23 cellular contexts compared by ENCODE assay signal in the genomic region with DNA sequence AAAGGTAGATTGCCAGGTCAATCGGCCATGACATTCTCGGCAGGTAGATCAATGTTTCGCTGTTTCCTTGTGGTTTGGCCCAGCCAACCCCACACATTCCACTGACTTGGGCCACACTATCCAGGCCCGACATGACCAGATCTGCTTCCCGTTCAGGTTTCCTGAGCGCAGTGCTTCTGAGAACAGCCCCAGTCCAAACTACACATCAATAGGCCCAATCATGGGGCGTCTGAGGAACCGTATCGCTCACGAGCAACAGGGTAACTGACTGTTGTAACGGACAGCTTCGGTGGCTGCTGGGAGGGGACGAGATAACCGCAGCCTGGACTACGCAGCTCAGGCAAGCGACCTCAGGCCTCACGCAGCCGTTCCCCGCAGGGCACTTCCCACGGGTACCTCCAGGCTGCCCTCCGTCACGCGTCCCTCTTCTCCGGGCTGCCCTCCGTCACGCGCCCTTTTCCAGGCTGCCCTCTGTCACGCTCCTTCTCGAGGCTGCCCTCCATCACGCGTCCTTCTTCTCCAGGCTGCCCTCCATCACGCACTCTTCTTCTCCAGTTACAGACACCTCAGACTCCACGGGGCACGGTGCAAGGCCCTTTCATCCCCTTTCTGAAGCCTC. TPM values are rescaled to one million over a fixed set of nuclear protein-coding genes. Genes with fewer than 3 reads are reported as not detected.
A peak's percentile ranks its signal among the peaks of the same experiment; 100 is the strongest.
DNase-seq lines count a peak whose midpoint lies in the region; ATAC-seq and TF ChIP-seq lines count a peak whose summit lies in the region.
"Had no signal": no experiment of that assay in that cellular context is flagged by ENCODE, and none has a peak within 500 bp of the region (broad histone marks: within the 10 kb centered on the region; RNA-seq: fewer than 3 reads in every experiment).

No MANE protein-coding gene starts in this region.

- no peaks in the 10 kb centered on the region for H4K20me1 ChIP-seq in BLaER1

- H3K9me3 ChIP-seq in BLaER1 (peaks cover 93% of the 10 kb centered on the region), adipocyte (ENCODE audit: control insufficient read depth, low read length) (peaks cover 83% of the 10 kb centered on the region), skeletal muscle tissue (ENCODE audit: control insufficient read depth in 3 of 3, low read length in 3 of 3) (peaks cover 35 to 46% (median 44%) of the 10 kb centered on the region in 3 donors)

- no peak overlapping the region for H3K27ac Mint-ChIP-seq in effector memory CD8-positive, alpha-beta T cell
- H3K27ac Mint-ChIP-seq: CD4-positive, CD25-positive, alpha-beta regulatory T cell; IgD-negative memory B cell had no signal

- H3K4me1 ChIP-seq in BLaER1: no peaks in the 10 kb centered on the region
- H3K4me1 ChIP-seq in adipocyte (ENCODE audit: control insufficient read depth, insufficient read depth, low read length): no peaks in the 10 kb centered on the region
- no peaks in the 10 kb centered on the region for H3K4me1 ChIP-seq in skeletal muscle tissue (ENCODE audit: control insufficient read depth in 3 of 3, insufficient read depth in 3 of 3, low read length in 3 of 3)

- H3K4me2 ChIP-seq in BLaER1: no peak overlapping the region
- H3K4me2 ChIP-seq: KMS-11 had no signal

- H3K36me3 Mint-ChIP-seq in effector memory CD8-positive, alpha-beta T cell (ENCODE audit: insufficient read depth): peaks cover 20% of the 10 kb centered on the region

- H3K9ac ChIP-seq in BLaER1 (no peak overlapping the region), adipocyte (ENCODE audit: low read length) (no peak overlapping the region), skeletal muscle tissue (ENCODE audit: low read depth in 1 of 3, low read length in 3 of 3) (no peak overlapping the region)
- H3K9ac ChIP-seq: KMS-11 had no signal

- H3K4me3 ChIP-seq in BLaER1: peak overlapping the region; percentile 28; the same call in 1 of the 2 replicates
- peak overlapping the region; percentile 48 for H3K4me3 ChIP-seq in adipocyte (ENCODE audit: low read length)
- peak overlapping the region in 2 of 3 donors; percentile 22 to 26 for H3K4me3 ChIP-seq in skeletal muscle tissue (ENCODE audit: low read length in 3 of 3)
- H3K4me3 ChIP-seq in dorsolateral prefrontal cortex: no peak overlapping the region

- ATAC-seq in GM18498 (IDR thresholded peaks at IDR 0.05; ENCODE audit: unreplicated experiment): no peak
- no peak for ATAC-seq in effector memory CD8-positive, alpha-beta T cell (replicated peaks)
- ATAC-seq: HCT116 had no signal

- H3K36me3 ChIP-seq in BLaER1 (peaks cover 70% of the 10 kb centered on the region), adipocyte (ENCODE audit: control insufficient read depth, insufficient read depth, low read length, severe bottlenecking) (peaks cover 79% of the 10 kb centered on the region), skeletal muscle tissue (ENCODE audit: control insufficient read depth in 3 of 3, insufficient read depth in 3 of 3, low read length in 3 of 3) (peaks cover 62 to 68% (median 64%) of the 10 kb centered on the region in 3 donors)

- peaks cover 0 to 4% of the 10 kb centered on the region in 2 donors for H3K4me1 Mint-ChIP-seq in effector memory CD8-positive, alpha-beta T cell (ENCODE audit: low read depth in 2 of 2)
- H3K4me1 Mint-ChIP-seq: IgD-negative memory B cell had no signal

- H3K27me3 ChIP-seq in BLaER1 (no peaks in the 10 kb centered on the region), adipocyte (replicated peaks; ENCODE audit: control insufficient read depth, insufficient read depth, low read length) (no peaks in the 10 kb centered on the region), skeletal muscle tissue (ENCODE audit: control insufficient read depth in 3 of 3, insufficient read depth in 3 of 3, low read length in 3 of 3) (no peaks in the 10 kb centered on the region), dorsolateral prefrontal cortex (no peaks in the 10 kb centered on the region)

- DNase-seq in adipocyte (ENCODE audit: low read depth) (no peak), mesenteric fat pad (ENCODE audit: low spot score) (peak; percentile 74), dorsolateral prefrontal cortex (no peak)
- DNase-seq in effector memory CD8-positive, alpha-beta T cell: no peak
- DNase-seq: 8988T; ACHN; CD4-positive, CD25-positive, alpha-beta regulatory T cell; DMS153; DND-41; MM.1S; NCI-H1417; NCI-H1694; NCI-H2029 treated with DMSO at 0.1 percent for 48 hours; NCI-H446 treated with DMSO at 0.1 percent for 48 hours; NCI-H526; SHP77 had no signal

- no peak overlapping the region for H3K4me3 Mint-ChIP-seq in effector memory CD8-positive, alpha-beta T cell
- H3K4me3 Mint-ChIP-seq: CD4-positive, CD25-positive, alpha-beta regulatory T cell had no signal

- TF ChIP-seq CTCF in dorsolateral prefrontal cortex (IDR thresholded peaks at IDR 0.05 in 54 of 56, conservative IDR thresholded peaks at IDR 0.05 in 2 of 56; ENCODE audit: low read depth in 1 of 56, partially characterized antibody in 56 of 56): no peak

- intact Hi-C loops in dorsolateral prefrontal cortex (cut with DNase I): no loop called here

- H3K27ac ChIP-seq in BLaER1: no peak overlapping the region
- no peak overlapping the region for H3K27ac ChIP-seq in skeletal muscle tissue (ENCODE audit: low read depth, low read length)
- no peak overlapping the region for H3K27ac ChIP-seq in dorsolateral prefrontal cortex
- H3K27ac ChIP-seq: KMS-11, RWPE1 had no signal

- H3K27me3 Mint-ChIP-seq in effector memory CD8-positive, alpha-beta T cell: no peaks in the 10 kb centered on the region
- H3K27me3 Mint-ChIP-seq: IgD-negative memory B cell had no signal

- H3K9me3 Mint-ChIP-seq in effector memory CD8-positive, alpha-beta T cell: peaks cover 0 to 5% of the 10 kb centered on the region in 2 donors

RNA-seq across cellular contexts. Expression of gene ZNF605, which starts 14.7 kb away (rescaled TPM):
- total RNA-seq in mesenteric fat pad (8.0 TPM), skeletal muscle tissue (6.3 TPM), dorsolateral prefrontal cortex (10 to 100 TPM; 19.5 to 58.5 (median 30.4) TPM)

RNA-seq across cellular contexts. Expression of gene ZNF26, which starts 44.7 kb away (rescaled TPM):
- total RNA-seq in mesenteric fat pad (7.0 TPM), skeletal muscle tissue (8.4 TPM), dorsolateral prefrontal cortex (10 to 100 TPM in 119 of 120 experiments, 1 to 10 TPM in 1; 9.4 to 26.4 (median 16.9) TPM)

RNA-seq across cellular contexts. Expression of gene CHFR, which starts 54.0 kb away (rescaled TPM):
- total RNA-seq in mesenteric fat pad: 47.0 TPM
- total RNA-seq in skeletal muscle tissue: 14.1 TPM
- 10 to 100 TPM; 37.6 to 97.7 (median 65.3) TPM for total RNA-seq in dorsolateral prefrontal cortex

Comparison
In these comparisons a context has a peak if more than half of its experiments do, and no peak if none do; other contexts are left out.
1. H3K4me3 ChIP-seq: peak in BLaER1 (single experiment), adipocyte (single experiment) and skeletal muscle tissue (2 of 3); none in dorsolateral prefrontal cortex (0 of 59).